ENCODE assay signal across 11 cellular contexts in the genomic region with DNA sequence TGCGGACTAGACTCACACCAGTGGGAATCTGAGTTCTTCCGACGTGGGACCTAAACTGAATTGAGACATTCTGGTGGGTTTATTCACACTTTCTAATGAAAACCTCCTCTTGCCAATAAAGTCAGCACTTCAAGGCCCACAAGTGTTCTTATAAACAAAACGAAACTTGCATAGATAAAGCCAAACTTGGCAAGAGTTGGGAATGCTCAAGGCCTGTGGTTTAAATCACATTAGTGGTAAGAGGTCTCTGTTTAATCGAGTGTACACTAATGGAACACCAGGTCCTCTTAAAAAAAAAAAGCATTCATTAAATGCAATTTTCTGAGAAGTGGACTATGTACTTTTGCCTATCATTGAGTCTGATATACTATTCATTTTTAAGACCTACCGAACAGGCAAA.
"Had no signal": no experiment of that assay in that cellular context is flagged by ENCODE, and none has a peak within 500 bp of the region (broad histone marks: within the 10 kb centered on the region; RNA-seq: fewer than 3 reads in every experiment).

No MANE protein-coding gene starts in this region.

- H3K9me3 ChIP-seq: breast epithelium had no signal

- H3K4me3 ChIP-seq: breast epithelium, skin epidermis had no signal

- DNase-seq: activated CD4-positive, alpha-beta T cell treated with anti-CD3 and anti-CD28 coated beads for 1 hour; activated CD4-positive, alpha-beta T cell treated with anti-CD3 and anti-CD28 coated beads, Interleukin-2, amount 50 U/mL, for 48 hours; activated CD8-positive, alpha-beta memory T cell treated with anti-CD3 and anti-CD28 coated beads, Interleukin-2, amount 10 ng/mL, durations not matched to agents 7 days and 5 days; activated effector memory CD4-positive, alpha-beta T cell treated with Interleukin-2 at 50 U/mL for 16 hours; activated T-cell treated with anti-CD3 and anti-CD28 coated beads, Interleukin-2, amount 50 U/mL, for 24 hours; dermis blood vessel endothelial cell; foreskin melanocyte; SW 1271 had no signal

- ATAC-seq: activated CD8-positive, alpha-beta memory T cell treated with anti-CD3 and anti-CD28 coated beads, Interleukin-2, amount 10 ng/mL, durations not matched to agents 7 days and 5 days had no signal

- H3K27me3 ChIP-seq: breast epithelium had no signal

- H3K4me1 ChIP-seq: breast epithelium, parathyroid adenoma had no signal

- H3K27ac ChIP-seq: breast epithelium, parathyroid adenoma, skin epidermis had no signal

- H3K36me3 ChIP-seq: breast epithelium had no signal
